ENCODE assay signal across 17 cellular contexts in genomic region chr19:7894612-7895309, GRCh38. TPM values are rescaled to one million over a fixed set of nuclear protein-coding genes. Genes with fewer than 3 reads are reported as not detected.
A peak's percentile ranks its signal among the peaks of the same experiment; 100 is the strongest.
DNase-seq lines count a peak whose midpoint lies in the region; ATAC-seq and TF ChIP-seq lines count a peak whose summit lies in the region.
"Had no signal": no experiment of that assay in that cellular context is flagged by ENCODE, and none has a peak within 500 bp of the region (broad histone marks: within the 10 kb centered on the region; RNA-seq: fewer than 3 reads in every experiment).

No MANE protein-coding gene starts in this region.

- H3K27me3 ChIP-seq in GM23338 (ENCODE audit: insufficient read depth) (no peaks in the 10 kb centered on the region), hepatocyte (no peaks in the 10 kb centered on the region)

- peaks cover 5% of the 10 kb centered on the region for H3K4me1 Mint-ChIP-seq in GM23338
- H3K4me1 Mint-ChIP-seq in stimulated activated memory B cell treated with anti-CD40 and anti-IgM and Interleukin-4, amounts not matched to agents 10 μg/mL and 1 μg/mL and 100 μg/mL, for 72 hours: peaks cover 5% of the 10 kb centered on the region

- H3K27ac ChIP-seq in GM23338 (ENCODE audit: low read depth): no peak overlapping the region
- no peak overlapping the region for H3K27ac ChIP-seq in hepatocyte

- no peaks in the 10 kb centered on the region for H3K9me3 Mint-ChIP-seq in GM23338
- no peaks in the 10 kb centered on the region for H3K9me3 Mint-ChIP-seq in stimulated activated memory B cell treated with anti-CD40 and anti-IgM and Interleukin-4, amounts not matched to agents 10 μg/mL and 1 μg/mL and 100 μg/mL, for 72 hours
- H3K9me3 Mint-ChIP-seq: activated naive CD8-positive, alpha-beta T cell treated with anti-CD3 and anti-CD28 coated beads for 36 hours; stimulated activated naive CD8-positive, alpha-beta T cell treated with anti-CD3 and anti-CD28 coated beads, Interleukin-15, amount 100 ng/mL, for 72 hours had no signal

- DNase-seq in GM23338 (ENCODE audit: low spot score) (peak; percentile 59), RPMI8226 (peak; percentile 76), hepatocyte (ENCODE audit: low spot score) (peak; percentile 5), retinal pigment epithelial cell (ENCODE audit: low read depth) (no peak)
- DNase-seq: activated CD4-positive, CD25-positive, alpha-beta regulatory T cell treated with anti-CD3 and anti-CD28 coated beads, Interleukin-2, amount 50 U/mL, for 72 hours; activated naive CD8-positive, alpha-beta T cell treated with anti-CD3 and anti-CD28 coated beads for 36 hours; erythroblast; glutamatergic neuron; NCI-H187; NCI-H526 treated with DMSO at 0.1 percent for 48 hours; small intestine; stimulated activated naive CD8-positive, alpha-beta T cell treated with anti-CD3 and anti-CD28 coated beads, Interleukin-15, amount 100 ng/mL, for 72 hours had no signal

- H3K4me3 Mint-ChIP-seq in GM23338: no peak overlapping the region
- no peak overlapping the region for H3K4me3 Mint-ChIP-seq in stimulated activated memory B cell treated with anti-CD40 and anti-IgM and Interleukin-4, amounts not matched to agents 10 μg/mL and 1 μg/mL and 100 μg/mL, for 72 hours
- H3K4me3 Mint-ChIP-seq: activated naive CD8-positive, alpha-beta T cell treated with anti-CD3 and anti-CD28 coated beads for 36 hours; stimulated activated naive CD8-positive, alpha-beta T cell treated with anti-CD3 and anti-CD28 coated beads, Interleukin-15, amount 100 ng/mL, for 72 hours had no signal

- no peaks in the 10 kb centered on the region for H3K9me3 ChIP-seq in hepatocyte (ENCODE audit: low read depth)
- H3K9me3 ChIP-seq: HAP-1 had no signal

- H4K20me1 ChIP-seq in GM23338 (replicated peaks; ENCODE audit: insufficient read depth) (no peaks in the 10 kb centered on the region; the same call in 1 of the 2 replicates), hepatocyte (ENCODE audit: insufficient read depth, poor library complexity, severe bottlenecking) (no peaks in the 10 kb centered on the region)

- no peak for TF ChIP-seq CTCF in GM23338 (conservative IDR thresholded peaks at IDR 0.05; ENCODE audit: low read depth in 2 of 2)
- no peak for TF ChIP-seq CTCF in hepatocyte (IDR thresholded peaks at IDR 0.05; ENCODE audit: poor library complexity)
- TF ChIP-seq CTCF in retinal pigment epithelial cell (conservative IDR thresholded peaks at IDR 0.05; ENCODE audit: low read depth, low read length): peak; percentile 1

- H3K27me3 Mint-ChIP-seq in GM23338 (ENCODE audit: insufficient read depth, low read depth, poor library complexity): peaks cover 6% of the 10 kb centered on the region
- peaks cover 56% of the 10 kb centered on the region for H3K27me3 Mint-ChIP-seq in stimulated activated memory B cell treated with anti-CD40 and anti-IgM and Interleukin-4, amounts not matched to agents 10 μg/mL and 1 μg/mL and 100 μg/mL, for 72 hours

- H3K4me2 ChIP-seq in GM23338 (no peak overlapping the region), hepatocyte (no peak overlapping the region)

- peak; percentile 87 for ATAC-seq in GM23338
- ATAC-seq in GM21786 (IDR thresholded peaks at IDR 0.05; ENCODE audit: unreplicated experiment): no peak
- ATAC-seq in GM18520 (IDR thresholded peaks at IDR 0.05; ENCODE audit: unreplicated experiment): no peak
- ATAC-seq in stimulated activated memory B cell treated with anti-CD40 and anti-IgM and Interleukin-4, amounts not matched to agents 10 μg/mL and 1 μg/mL and 100 μg/mL, for 72 hours: no peak
- ATAC-seq: stimulated activated naive CD8-positive, alpha-beta T cell treated with anti-CD3 and anti-CD28 coated beads, Interleukin-15, amount 100 ng/mL, for 72 hours had no signal

- H3K79me2 ChIP-seq in GM23338 (replicated peaks; ENCODE audit: insufficient read depth) (no peaks in the 10 kb centered on the region), hepatocyte (no peaks in the 10 kb centered on the region)

- no peaks in the 10 kb centered on the region for H3F3A ChIP-seq in GM23338 (replicated peaks; ENCODE audit: low read depth)

- no peaks in the 10 kb centered on the region for H3K9me2 ChIP-seq in GM23338 (ENCODE audit: insufficient read depth)
- H3K9me2 ChIP-seq in hepatocyte (replicated peaks; ENCODE audit: insufficient read depth): no peaks in the 10 kb centered on the region

- WGBS in hepatocyte (ENCODE audit: low lambda C conversion rate, missing lambda C conversion rate): 85% methylated on average over 18 of the region's 18 CpGs

- H3K27ac Mint-ChIP-seq in GM23338: no peak overlapping the region
- no peak overlapping the region for H3K27ac Mint-ChIP-seq in stimulated activated memory B cell treated with anti-CD40 and anti-IgM and Interleukin-4, amounts not matched to agents 10 μg/mL and 1 μg/mL and 100 μg/mL, for 72 hours
- H3K27ac Mint-ChIP-seq: activated naive CD8-positive, alpha-beta T cell treated with anti-CD3 and anti-CD28 coated beads for 36 hours had no signal

- H3K36me3 ChIP-seq in GM23338 (ENCODE audit: insufficient read depth) (no peaks in the 10 kb centered on the region), hepatocyte (replicated peaks; ENCODE audit: insufficient read depth, low read depth) (no peaks in the 10 kb centered on the region)

- 0 out of 2 replicates have a peak, but pooled peaks cover 3% of the 10 kb centered on the region for H3K4me1 ChIP-seq in GM23338 (ENCODE audit: insufficient read depth)
- H3K4me1 ChIP-seq in hepatocyte (ENCODE audit: insufficient read depth): no peaks in the 10 kb centered on the region
- H3K4me1 ChIP-seq: HAP-1 had no signal

- H2AFZ ChIP-seq in GM23338 (no peak overlapping the region), hepatocyte (no peak overlapping the region)

- H3K4me3 ChIP-seq in GM23338 (no peak overlapping the region), hepatocyte (no peak overlapping the region), retinal pigment epithelial cell (ENCODE audit: low read length) (no peak overlapping the region)
- H3K4me3 ChIP-seq: HAP-1 had no signal

- H3K36me3 Mint-ChIP-seq in GM23338 (ENCODE audit: low read depth): peaks cover 8% of the 10 kb centered on the region; the same call in 2 of the 3 replicates
- H3K36me3 Mint-ChIP-seq in stimulated activated memory B cell treated with anti-CD40 and anti-IgM and Interleukin-4, amounts not matched to agents 10 μg/mL and 1 μg/mL and 100 μg/mL, for 72 hours: no peaks in the 10 kb centered on the region
- H3K36me3 Mint-ChIP-seq: activated naive CD8-positive, alpha-beta T cell treated with anti-CD3 and anti-CD28 coated beads for 36 hours had no signal

TF ChIP-seq in GM23338, 12 proteins besides CTCF, POLR2A, EP300 and RAD21 (continues in another document):
- TF ChIP-seq CREB1 (CRISPR knock-in tag; IDR thresholded peaks at IDR 0.05; ENCODE audit: low read depth): no peak
- TF ChIP-seq EZH2phosphoT487 (IDR thresholded peaks at IDR 0.05; ENCODE audit: unreplicated experiment): no peak
- TF ChIP-seq ZNF114 (CRISPR knock-in tag; IDR thresholded peaks at IDR 0.05): no peak
- no peak for TF ChIP-seq EZH2 (IDR thresholded peaks at IDR 0.05; ENCODE audit: low read depth, unreplicated experiment)
- no peak for TF ChIP-seq POLR2AphosphoS5 (IDR thresholded peaks at IDR 0.05; ENCODE audit: low read depth)
- TF ChIP-seq ZNF331 (CRISPR knock-in tag; IDR thresholded peaks at IDR 0.05; ENCODE audit: low read depth): no peak
- TF ChIP-seq NANOG (IDR thresholded peaks at IDR 0.05; ENCODE audit: borderline replicate concordance): no peak

RNA-seq across cellular contexts. Expression of gene LRRC8E, which starts 6.5 kb away (rescaled TPM):
- total RNA-seq in GM23338 (2014; rRNA removed; shearing (Covaris generic)): 4.5 and 4.8 TPM in 2 replicates
- polyA plus RNA-seq in GM23338 (2016; fragmentation: Nextera tagmentation; extraction: Ambion mirVana): 0.29 and 1.3 TPM in 2 replicates
- 1.8 and 4.5 TPM in 2 replicates for total RNA-seq in hepatocyte
- polyA plus RNA-seq in hepatocyte: 3.2 and 3.3 TPM in 2 replicates
- total RNA-seq: activated naive CD8-positive, alpha-beta T cell treated with anti-CD3 and anti-CD28 coated beads for 36 hours had no signal

RNA-seq across cellular contexts. Expression of gene MAP2K7, which starts 8.9 kb away (rescaled TPM):
- 22.6 and 23.2 TPM in 2 replicates for total RNA-seq in GM23338 (2014; rRNA removed; shearing (Covaris generic))
- 11.3 and 12.2 TPM in 2 replicates for polyA plus RNA-seq in GM23338 (2016; fragmentation: Nextera tagmentation; extraction: Ambion mirVana)
- 13.6 and 13.8 TPM in 2 replicates for total RNA-seq in hepatocyte
- polyA plus RNA-seq in hepatocyte: 11.8 and 12.8 TPM in 2 replicates

RNA-seq across cellular contexts. Expression of gene TGFBR3L, which starts 19.9 kb away (rescaled TPM):
- total RNA-seq in GM23338 (2014; rRNA removed; shearing (Covaris generic)): 1.7 and 5.6 TPM in 2 replicates
- polyA plus RNA-seq in GM23338 (2016; fragmentation: Nextera tagmentation; extraction: Ambion mirVana) (6.2 and 7.0 TPM in 2 replicates), hepatocyte (3.3 and 8.5 TPM in 2 replicates)
- total RNA-seq in hepatocyte: 0.52 TPM in 1 of 2 replicates, not detected in the other

RNA-seq across cellular contexts. Expression of gene PRR36, which starts 20.6 kb away (rescaled TPM):
- 12.1 and 17.6 TPM in 2 replicates for total RNA-seq in GM23338 (2014; rRNA removed; shearing (Covaris generic))
- 17.9 and 22.3 TPM in 2 replicates for polyA plus RNA-seq in GM23338 (2016; fragmentation: Nextera tagmentation; extraction: Ambion mirVana)
- 0.40 and 1.00 TPM in 2 replicates for total RNA-seq in hepatocyte
- 2.5 and 5.4 TPM in 2 replicates for polyA plus RNA-seq in hepatocyte
- polyA plus RNA-seq: BJ had no signal

RNA-seq across cellular contexts. Expression of gene SNAPC2, which starts 25.4 kb away (rescaled TPM):
- total RNA-seq in GM23338 (2014; rRNA removed; shearing (Covaris generic)): 17.2 and 25.1 TPM in 2 replicates
- polyA plus RNA-seq in GM23338 (2016; fragmentation: Nextera tagmentation; extraction: Ambion mirVana) (16.4 and 17.1 TPM in 2 replicates), hepatocyte (17.5 and 21.0 TPM in 2 replicates)
- total RNA-seq in hepatocyte: 6.5 and 11.8 TPM in 2 replicates
